In genomic region chr1:212211371-212211770, GRCh38 we compare ENCODE assay signal across 1 cellular context.
A peak's percentile ranks its signal among the peaks of the same experiment; 100 is the strongest.
TF ChIP-seq lines count a peak whose summit lies in the region.

No MANE protein-coding gene starts in this region.

TF ChIP-seq in HepG2, 621 proteins besides CTCF, POLR2A, EP300 and RAD21 (continued from another document):
- TF ChIP-seq HMGXB3 (CRISPR knock-in tag; IDR thresholded peaks at IDR 0.05; ENCODE audit: borderline replicate concordance) (no peak), DRAP1 (CRISPR knock-in tag; IDR thresholded peaks at IDR 0.05) (no peak), ATF7-NPFF (CRISPR knock-in tag; IDR thresholded peaks at IDR 0.05; ENCODE audit: low read depth) (no peak), USF2 (IDR thresholded peaks at IDR 0.05; ENCODE audit: low read depth, low read length) (peak; percentile 50; the same call in 1 of the 2 replicates), USF2 (CRISPR knock-in tag; IDR thresholded peaks at IDR 0.05; ENCODE audit: borderline replicate concordance) (no peak), ZFP36L2 (CRISPR knock-in tag; IDR thresholded peaks at IDR 0.05) (no peak)
